In the genomic region with DNA sequence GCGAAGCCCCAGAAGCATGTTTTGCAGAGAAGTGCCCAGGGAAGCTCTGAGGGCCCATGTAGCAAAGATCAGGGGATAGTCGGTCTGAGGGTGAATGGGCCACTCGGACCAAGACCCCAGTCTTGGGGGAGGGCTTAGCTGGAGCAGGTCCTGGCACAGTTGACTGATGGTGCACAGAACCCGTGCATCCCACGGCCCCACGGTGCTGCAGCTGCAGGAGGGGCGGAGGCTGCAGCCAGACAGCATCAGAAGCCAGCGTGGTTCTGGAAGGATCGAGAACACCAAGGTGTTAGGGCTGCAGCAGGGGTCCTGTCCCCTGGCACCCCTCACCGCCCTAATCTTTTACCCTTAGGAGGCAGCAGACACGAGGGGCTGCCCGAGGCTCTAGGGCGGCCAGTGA, we compare ENCODE assay signal across 21 cellular contexts.
"Had no signal": no experiment of that assay in that cellular context is flagged by ENCODE, and none has a peak within 500 bp of the region (broad histone marks: within the 10 kb centered on the region; RNA-seq: fewer than 3 reads in every experiment).

No MANE protein-coding gene starts in this region.

- H3K9me3 Mint-ChIP-seq: naive thymus-derived CD4-positive, alpha-beta T cell; stimulated activated memory B cell treated with anti-CD40 and anti-IgM and Interleukin-4, amounts not matched to agents 10 μg/mL and 1 μg/mL and 100 μg/mL, for 72 hours; stimulated activated naive CD8-positive, alpha-beta T cell treated with anti-CD3 and anti-CD28 coated beads, Interleukin-15, amount 100 ng/mL, for 72 hours had no signal

- H3K27me3 Mint-ChIP-seq: naive thymus-derived CD4-positive, alpha-beta T cell; progenitor cell of endocrine pancreas; stimulated activated memory B cell treated with anti-CD40 and anti-IgM and Interleukin-4, amounts not matched to agents 10 μg/mL and 1 μg/mL and 100 μg/mL, for 72 hours; stimulated activated naive CD8-positive, alpha-beta T cell treated with anti-CD3 and anti-CD28 coated beads, Interleukin-15, amount 100 ng/mL, for 72 hours had no signal

- H3K36me3 ChIP-seq: ovary had no signal

- DNase-seq: effector CD4-positive, alpha-beta T cell; endodermal cell; erythroblast; foreskin melanocyte; head of caudate nucleus; left colon; naive thymus-derived CD4-positive, alpha-beta T cell; ovary; right cardiac atrium; stimulated activated CD4-positive, alpha-beta T cell treated with anti-CD3 and anti-CD28 coated beads, Interleukin-4, amount 100 ng/mL, for 1 hour; stimulated activated naive CD8-positive, alpha-beta T cell treated with anti-CD3 and anti-CD28 coated beads, Interleukin-15, amount 100 ng/mL, for 72 hours; testis; upper lobe of right lung had no signal

- H3K27me3 ChIP-seq: hepatocyte, ovary, testis, tibial nerve, upper lobe of right lung, vagina had no signal

- H3K4me3 ChIP-seq: coronary artery, hepatocyte, ovary, testis, tibial nerve, upper lobe of right lung, vagina had no signal

- H3K79me2 ChIP-seq: hepatocyte had no signal

- H3K4me2 ChIP-seq: hepatocyte had no signal

- H2AFZ ChIP-seq: hepatocyte had no signal

- H3K4me3 Mint-ChIP-seq: endodermal cell; naive thymus-derived CD4-positive, alpha-beta T cell; stimulated activated memory B cell treated with anti-CD40 and anti-IgM and Interleukin-4, amounts not matched to agents 10 μg/mL and 1 μg/mL and 100 μg/mL, for 72 hours; stimulated activated naive CD8-positive, alpha-beta T cell treated with anti-CD3 and anti-CD28 coated beads, Interleukin-15, amount 100 ng/mL, for 72 hours had no signal

- FAIRE-seq: endothelial cell of umbilical vein had no signal

- H3K27ac ChIP-seq: coronary artery, hepatocyte, neutrophil, ovary, testis, tibial nerve, upper lobe of right lung, vagina had no signal

- ATAC-seq: left colon; naive thymus-derived CD4-positive, alpha-beta T cell; right cardiac atrium; stimulated activated memory B cell treated with anti-CD40 and anti-IgM and Interleukin-4, amounts not matched to agents 10 μg/mL and 1 μg/mL and 100 μg/mL, for 72 hours; stimulated activated naive CD8-positive, alpha-beta T cell treated with anti-CD3 and anti-CD28 coated beads, Interleukin-15, amount 100 ng/mL, for 72 hours; upper lobe of right lung had no signal

- H3K9me3 ChIP-seq: neutrophil, ovary, testis, tibial nerve, upper lobe of right lung, vagina had no signal

- H3K27ac Mint-ChIP-seq: endodermal cell; naive thymus-derived CD4-positive, alpha-beta T cell; progenitor cell of endocrine pancreas; stimulated activated memory B cell treated with anti-CD40 and anti-IgM and Interleukin-4, amounts not matched to agents 10 μg/mL and 1 μg/mL and 100 μg/mL, for 72 hours; stimulated activated naive CD8-positive, alpha-beta T cell treated with anti-CD3 and anti-CD28 coated beads, Interleukin-15, amount 100 ng/mL, for 72 hours had no signal
